ENCODE assay signal across 15 cellular contexts in genomic region chr6:131635384-131636340, GRCh38. TPM values are rescaled to one million over a fixed set of nuclear protein-coding genes. Genes with fewer than 3 reads are reported as not detected.
DNase-seq lines count a peak whose midpoint lies in the region; ATAC-seq and TF ChIP-seq lines count a peak whose summit lies in the region.
"Had no signal": no experiment of that assay in that cellular context is flagged by ENCODE, and none has a peak within 500 bp of the region (broad histone marks: within the 10 kb centered on the region; RNA-seq: fewer than 3 reads in every experiment).

No MANE protein-coding gene starts in this region.

- no TSS peak for BruUV-seq in MCF 10A (replicated peaks; lab: Mats Ljungman, UMichigan)

- no peaks in the 10 kb centered on the region for H3K27me3 ChIP-seq in liver (ENCODE audit: control insufficient read depth in 4 of 4, insufficient read depth in 4 of 4, low read length in 3 of 4)
- H3K27me3 ChIP-seq: cardiac muscle cell, upper lobe of right lung had no signal

- peaks cover 0 to 13% (median 0%) of the 10 kb centered on the region in 4 donors for H3K4me1 ChIP-seq in liver (ENCODE audit: control insufficient read depth in 4 of 4, insufficient read depth in 4 of 4, low read length in 3 of 4)
- H3K4me1 ChIP-seq: upper lobe of right lung had no signal

- CTCF ChIA-PET in MCF 10A (lab: Yijun Ruan, JAX), result interaction anchor here (0.6 to 1.6 kb wide), 2 partner anchors 8 to 1144 kb away, joined by 4 read pairs; partner anchors contain the start of gene MED23

- H3K27ac Mint-ChIP-seq in MCF 10A (ENCODE audit: low read depth, unreplicated experiment) (no peak overlapping the region), mesothelial cell of epicardium (no peak overlapping the region)

- H3K9me3 Mint-ChIP-seq in MCF 10A (ENCODE audit: unreplicated experiment), result no peaks in the 10 kb centered on the region
- no peaks in the 10 kb centered on the region for H3K9me3 Mint-ChIP-seq in mesothelial cell of epicardium

- no peaks in the 10 kb centered on the region for H3K4me1 Mint-ChIP-seq in MCF 10A (ENCODE audit: insufficient read depth, unreplicated experiment)
- H3K4me1 Mint-ChIP-seq in mesothelial cell of epicardium, result peaks cover 4% of the 10 kb centered on the region

- no peak for DNase-seq in MCF 10A (ENCODE audit: unreplicated experiment)
- no peak for DNase-seq in GM19238 (ENCODE audit: insufficient read length, low spot score)
- no peak for DNase-seq in SKM-1 (lab: John Stamatoyannopoulos, UW; ENCODE audit: unreplicated experiment)
- DNase-seq in mesothelial cell of epicardium (ENCODE audit: low spot score in 2 of 2, unreplicated experiment in 2 of 2), result no peak
- DNase-seq: foreskin melanocyte; NCI-H1436 treated with DMSO at 0.1 percent for 48 hours; stimulated activated CD4-positive, alpha-beta T cell treated with anti-CD3 and anti-CD28 coated beads, Interleukin-2, amount 100 ng/mL, for 24 hours; upper lobe of right lung had no signal

- H3K27ac ChIP-seq in liver (ENCODE audit: low read depth in 1 of 2, low read length in 2 of 2), result no peak overlapping the region
- H3K27ac ChIP-seq: cardiac muscle cell, upper lobe of right lung had no signal

- H3K4me3 ChIP-seq in liver (ENCODE audit: low read depth in 1 of 3, low read length in 3 of 3), result no peak overlapping the region
- H3K4me3 ChIP-seq: cardiac muscle cell, upper lobe of right lung had no signal

- no peak overlapping the region for H3K9ac ChIP-seq in liver (ENCODE audit: low read depth in 1 of 2, low read length in 2 of 2)

- H3K9me3 ChIP-seq in liver (ENCODE audit: control insufficient read depth in 4 of 4, low read length in 3 of 4), result no peaks in the 10 kb centered on the region
- H3K9me3 ChIP-seq: upper lobe of right lung had no signal

- no peaks in the 10 kb centered on the region for H3K36me3 ChIP-seq in liver (ENCODE audit: control insufficient read depth in 4 of 4, insufficient read depth in 3 of 4, low read depth in 1 of 4, low read length in 3 of 4)
- H3K36me3 ChIP-seq: cardiac muscle cell, upper lobe of right lung had no signal

- H3K27me3 Mint-ChIP-seq in MCF 10A (ENCODE audit: insufficient read depth, unreplicated experiment) (peaks cover 12% of the 10 kb centered on the region), mesothelial cell of epicardium (ENCODE audit: low read depth) (peaks cover 6% of the 10 kb centered on the region)

- TF ChIP-seq CTCF in liver (IDR thresholded peaks at IDR 0.05; ENCODE audit: low read depth, low read length, missing input control) (no peak), MCF 10A (IDR thresholded peaks at IDR 0.05; ENCODE audit: unreplicated experiment) (no peak), mesothelial cell of epicardium (IDR thresholded peaks at IDR 0.05; ENCODE audit: unreplicated experiment) (no peak)

- TF ChIP-seq RAD21 in liver (IDR thresholded peaks at IDR 0.05), result no peak

- H3K36me3 Mint-ChIP-seq in MCF 10A (ENCODE audit: insufficient read depth, unreplicated experiment), result no peaks in the 10 kb centered on the region
- no peaks in the 10 kb centered on the region for H3K36me3 Mint-ChIP-seq in mesothelial cell of epicardium

- H3K4me3 Mint-ChIP-seq in MCF 10A (ENCODE audit: unreplicated experiment) (no peak overlapping the region), mesothelial cell of epicardium (no peak overlapping the region)

- peak; percentile 91 for ATAC-seq in GM18868 (IDR thresholded peaks at IDR 0.05; ENCODE audit: unreplicated experiment)
- ATAC-seq in HG02571 (IDR thresholded peaks at IDR 0.05; ENCODE audit: unreplicated experiment), result peak; percentile 72
- ATAC-seq in HG03469 (IDR thresholded peaks at IDR 0.05; ENCODE audit: unreplicated experiment), result peak; percentile 89
- ATAC-seq: SK-N-SH treated with all-trans-retinoic acid at 6 μM for 48 hours, upper lobe of right lung had no signal

- POLR2A ChIA-PET in MCF 10A (lab: Yijun Ruan, JAX), result interaction anchor here (1.0 kb wide), 1 partner anchor 7 kb away, joined by 3 read pairs; the partner anchor contains the start of gene MED23

- intact Hi-C loops in MCF 10A (cut with micrococcal nuclease), result no loop called here

- WGBS in liver, result 86% methylated on average over 11 of the region's 11 CpGs

TF ChIP-seq in liver, 16 proteins besides CTCF, POLR2A, EP300 and RAD21:
- TF ChIP-seq REST (IDR thresholded peaks at IDR 0.05) (peak; percentile 37), HNF4A (conservative IDR thresholded peaks at IDR 0.05) (peak in 1 of 2 donors; percentile 25)
- TF ChIP-seq, protein P1, sequence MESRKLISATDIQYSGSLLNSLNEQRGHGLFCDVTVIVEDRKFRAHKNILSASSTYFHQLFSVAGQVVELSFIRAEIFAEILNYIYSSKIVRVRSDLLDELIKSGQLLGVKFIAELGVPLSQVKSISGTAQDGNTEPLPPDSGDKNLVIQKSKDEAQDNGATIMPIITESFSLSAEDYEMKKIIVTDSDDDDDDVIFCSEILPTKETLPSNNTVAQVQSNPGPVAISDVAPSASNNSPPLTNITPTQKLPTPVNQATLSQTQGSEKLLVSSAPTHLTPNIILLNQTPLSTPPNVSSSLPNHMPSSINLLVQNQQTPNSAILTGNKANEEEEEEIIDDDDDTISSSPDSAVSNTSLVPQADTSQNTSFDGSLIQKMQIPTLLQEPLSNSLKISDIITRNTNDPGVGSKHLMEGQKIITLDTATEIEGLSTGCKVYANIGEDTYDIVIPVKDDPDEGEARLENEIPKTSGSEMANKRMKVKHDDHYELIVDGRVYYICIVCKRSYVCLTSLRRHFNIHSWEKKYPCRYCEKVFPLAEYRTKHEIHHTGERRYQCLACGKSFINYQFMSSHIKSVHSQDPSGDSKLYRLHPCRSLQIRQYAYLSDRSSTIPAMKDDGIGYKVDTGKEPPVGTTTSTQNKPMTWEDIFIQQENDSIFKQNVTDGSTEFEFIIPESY (IDR thresholded peaks at IDR 0.05), result no peak

RNA-seq across cellular contexts. Expression of gene ENPP3, which starts 1.4 kb away (rescaled TPM):
- total RNA-seq in liver, result 1 to 10 TPM in 1 of 2 donors, under 1 TPM in 1; 0.75 to 6.1 TPM
- polyA plus RNA-seq in liver, result 1 to 10 TPM in 1 of 2 donors, under 1 TPM in 1; 0.51 to 1.4 TPM
- total RNA-seq in MCF 10A (2022), result not detected in 2 replicates
- total RNA-seq in mesothelial cell of epicardium, result 0.81 to 1.3 TPM (median 0.89 TPM) in 3 replicates
- total RNA-seq: H4 had no signal

RNA-seq across cellular contexts. Expression of gene MED23, which starts 7.6 kb away (rescaled TPM):
- 10 to 100 TPM; 17.3 TPM for total RNA-seq in liver
- polyA plus RNA-seq in liver, result 1 to 10 TPM; 3.9 to 9.6 TPM
- 20.6 and 25.0 TPM in 2 replicates for total RNA-seq in MCF 10A (2022)
- 39.3 to 41.9 TPM (median 39.7 TPM) in 3 replicates for total RNA-seq in mesothelial cell of epicardium
